ENCODE assay signal across 8 cellular contexts in the genomic region with DNA sequence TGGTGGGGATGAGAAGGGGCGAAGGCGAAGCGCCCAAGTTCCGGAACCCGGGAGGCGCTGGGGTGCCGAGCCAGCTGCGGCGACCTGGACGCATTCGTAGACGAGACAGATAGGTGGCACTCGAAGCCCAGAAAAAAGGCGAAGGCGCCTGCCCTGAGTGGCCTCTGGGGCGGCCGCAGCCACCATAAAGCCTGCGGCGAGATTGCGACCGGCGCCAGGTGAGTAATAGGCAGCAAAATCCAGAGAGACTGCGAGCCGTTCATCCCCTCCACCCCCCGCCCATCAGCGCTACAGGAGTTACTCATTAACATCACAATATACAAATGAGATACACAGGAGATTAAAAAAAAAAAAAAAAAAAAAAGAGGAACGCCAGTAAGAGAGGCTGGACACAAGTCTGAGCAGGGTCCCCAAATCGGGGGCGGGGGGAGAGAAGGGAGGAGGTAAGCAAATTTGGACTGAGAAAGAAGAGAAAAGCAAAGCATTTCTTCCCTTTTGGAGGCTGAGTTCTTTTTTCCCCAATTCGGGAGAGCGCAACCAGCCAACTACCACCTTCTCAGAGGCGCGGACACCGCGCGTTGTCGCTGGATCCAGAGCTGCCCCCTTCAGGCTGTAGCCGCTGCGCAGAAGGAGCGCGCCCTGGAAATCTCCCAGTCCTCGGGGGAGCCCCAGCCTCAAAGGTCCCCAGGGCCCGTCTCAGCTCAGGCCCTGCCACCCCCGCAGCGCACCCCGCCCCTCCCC. TPM values are rescaled to one million over a fixed set of nuclear protein-coding genes. Genes with fewer than 3 reads are reported as not detected.
DNase-seq lines count a peak whose midpoint lies in the region; ATAC-seq lines count a peak whose summit lies in the region.

No MANE protein-coding gene starts in this region.

- H3K27ac ChIP-seq in right cardiac atrium (ENCODE audit: low read length) (no peak overlapping the region), rectal smooth muscle tissue (ENCODE audit: low read depth, low read length) (no peak overlapping the region)

- intact Hi-C loops in activated CD4-positive, alpha-beta T cell treated with anti-CD3 and anti-CD28 coated beads, Interleukin-2, amount 10 ng/mL, durations not matched to agents 24 days and 14 days (cut with micrococcal nuclease) = loop anchor here (2.0 to 5.0 kb wide), 2 partner anchors 69 to 1202 kb away; no protein-coding TSS in a partner anchor
- intact Hi-C loops in right cardiac atrium (cut with DNase I) = loop anchor here in 2 of 4 donors (5.0 kb wide), 2 partner anchors 964 to 1084 kb away; no protein-coding TSS in a partner anchor

- H3K4me1 Mint-ChIP-seq in activated CD4-positive, alpha-beta T cell treated with anti-CD3 and anti-CD28 coated beads, Interleukin-2, amount 10 ng/mL, durations not matched to agents 24 days and 14 days = no peaks in the 10 kb centered on the region
- H3K4me1 Mint-ChIP-seq in stimulated activated effector memory CD8-positive, alpha-beta T cell treated with anti-CD3 and anti-CD28 coated beads, Interleukin-12 subunit alpha, Interleukin-12 subunit beta, amount 100 ng/mL, for 72 hours = no peaks in the 10 kb centered on the region

- H3K27me3 ChIP-seq in right cardiac atrium (ENCODE audit: control insufficient read depth, insufficient read depth) (no peaks in the 10 kb centered on the region), rectal smooth muscle tissue (ENCODE audit: control insufficient read depth, insufficient read depth, low read length) (peaks cover 20% of the 10 kb centered on the region)

- H3K9me3 ChIP-seq in right cardiac atrium (ENCODE audit: control insufficient read depth, low read length) = no peaks in the 10 kb centered on the region

- DNase-seq in activated CD4-positive, alpha-beta T cell treated with anti-CD3 and anti-CD28 coated beads, Interleukin-2, amount 10 ng/mL, durations not matched to agents 24 days and 14 days = peak; percentile 58
- DNase-seq in activated CD4-positive, alpha-beta T cell treated with anti-CD3 and anti-CD28 coated beads, Interleukin-2, amount 50 U/mL, for 1 hour = no peak
- peak; percentile 50 for DNase-seq in NCI-H1092 treated with DMSO at 0.1 percent for 48 hours (lab: John Stamatoyannopoulos, UW)
- peak; percentile 81 for DNase-seq in amniotic epithelial cell (ENCODE audit: low read depth)
- peak; percentile 81 to 87 (median 86) for DNase-seq in right cardiac atrium
- DNase-seq in stimulated activated effector memory CD8-positive, alpha-beta T cell treated with anti-CD3 and anti-CD28 coated beads, Interleukin-12 subunit alpha, Interleukin-12 subunit beta, amount 100 ng/mL, for 72 hours (ENCODE audit: low spot score in 2 of 2) = no peak

- H3K4me3 Mint-ChIP-seq in activated CD4-positive, alpha-beta T cell treated with anti-CD3 and anti-CD28 coated beads, Interleukin-2, amount 10 ng/mL, durations not matched to agents 24 days and 14 days = no peak overlapping the region
- H3K4me3 Mint-ChIP-seq in stimulated activated effector memory CD8-positive, alpha-beta T cell treated with anti-CD3 and anti-CD28 coated beads, Interleukin-12 subunit alpha, Interleukin-12 subunit beta, amount 100 ng/mL, for 72 hours = no peak overlapping the region

- no peaks in the 10 kb centered on the region for H3K9me3 Mint-ChIP-seq in activated CD4-positive, alpha-beta T cell treated with anti-CD3 and anti-CD28 coated beads, Interleukin-2, amount 10 ng/mL, durations not matched to agents 24 days and 14 days
- no peaks in the 10 kb centered on the region for H3K9me3 Mint-ChIP-seq in stimulated activated effector memory CD8-positive, alpha-beta T cell treated with anti-CD3 and anti-CD28 coated beads, Interleukin-12 subunit alpha, Interleukin-12 subunit beta, amount 100 ng/mL, for 72 hours

- WGBS in right cardiac atrium = 1% methylated on average over 46 of the region's 46 CpGs

- ATAC-seq in right cardiac atrium (peak; percentile 88 to 91), GM21723 (IDR thresholded peaks at IDR 0.05; ENCODE audit: unreplicated experiment) (no peak)
- ATAC-seq in stimulated activated effector memory CD8-positive, alpha-beta T cell treated with anti-CD3 and anti-CD28 coated beads, Interleukin-12 subunit alpha, Interleukin-12 subunit beta, amount 100 ng/mL, for 72 hours = no peak

- H3K4me3 ChIP-seq in right cardiac atrium (ENCODE audit: low read length) (peak overlapping the region; percentile 64), rectal smooth muscle tissue (ENCODE audit: low read length) (peak overlapping the region; percentile 69)

- H3K9ac ChIP-seq in rectal smooth muscle tissue (ENCODE audit: low read length) = no peak overlapping the region

- peaks cover 71% of the 10 kb centered on the region for H3K27me3 Mint-ChIP-seq in activated CD4-positive, alpha-beta T cell treated with anti-CD3 and anti-CD28 coated beads, Interleukin-2, amount 10 ng/mL, durations not matched to agents 24 days and 14 days

- peak overlapping the region; percentile 63 for H3K27ac Mint-ChIP-seq in activated CD4-positive, alpha-beta T cell treated with anti-CD3 and anti-CD28 coated beads, Interleukin-2, amount 10 ng/mL, durations not matched to agents 24 days and 14 days
- H3K27ac Mint-ChIP-seq in stimulated activated effector memory CD8-positive, alpha-beta T cell treated with anti-CD3 and anti-CD28 coated beads, Interleukin-12 subunit alpha, Interleukin-12 subunit beta, amount 100 ng/mL, for 72 hours = no peak overlapping the region

- peaks cover 3% of the 10 kb centered on the region for H3K4me1 ChIP-seq in right cardiac atrium (ENCODE audit: control insufficient read depth, insufficient read depth, low read length)
- H3K4me1 ChIP-seq in rectal smooth muscle tissue (ENCODE audit: control insufficient read depth, insufficient read depth, low read length) = no peaks in the 10 kb centered on the region

- H3K36me3 Mint-ChIP-seq in activated CD4-positive, alpha-beta T cell treated with anti-CD3 and anti-CD28 coated beads, Interleukin-2, amount 10 ng/mL, durations not matched to agents 24 days and 14 days (ENCODE audit: low read depth) = no peaks in the 10 kb centered on the region
- no peaks in the 10 kb centered on the region for H3K36me3 Mint-ChIP-seq in stimulated activated effector memory CD8-positive, alpha-beta T cell treated with anti-CD3 and anti-CD28 coated beads, Interleukin-12 subunit alpha, Interleukin-12 subunit beta, amount 100 ng/mL, for 72 hours

- H3K36me3 ChIP-seq in rectal smooth muscle tissue (ENCODE audit: control insufficient read depth, insufficient read depth, low read length) = no peaks in the 10 kb centered on the region

RNA-seq across cellular contexts. Expression of gene TBX3, which starts 15.7 kb away (rescaled TPM):
- total RNA-seq in activated CD4-positive, alpha-beta T cell treated with anti-CD3 and anti-CD28 coated beads, Interleukin-2, amount 10 ng/mL, durations not matched to agents 24 days and 14 days = not detected in 2 replicates
- total RNA-seq in right cardiac atrium = 10 to 100 TPM in 1 of 4 donors, 1 to 10 TPM in 3; 7.6 to 19.0 (median 9.0) TPM
- 13.9 TPM for polyA plus RNA-seq in right cardiac atrium

Comparison
In these comparisons a context has a peak if more than half of its experiments do, and no peak if none do; other contexts are left out.
1. DNase-seq: peak in activated CD4-positive, alpha-beta T cell treated with anti-CD3 and anti-CD28 coated beads, Interleukin-2, amount 10 ng/mL, durations not matched to agents 24 days and 14 days (single experiment), NCI-H1092 treated with DMSO at 0.1 percent for 48 hours (single experiment), amniotic epithelial cell (single experiment) and right cardiac atrium (3 of 3); none in activated CD4-positive, alpha-beta T cell treated with anti-CD3 and anti-CD28 coated beads, Interleukin-2, amount 50 U/mL, for 1 hour (single experiment) and stimulated activated effector memory CD8-positive, alpha-beta T cell treated with anti-CD3 and anti-CD28 coated beads, Interleukin-12 subunit alpha, Interleukin-12 subunit beta, amount 100 ng/mL, for 72 hours (0 of 2).
2. ATAC-seq: peak in right cardiac atrium (2 of 2); none in GM21723 (single experiment) and stimulated activated effector memory CD8-positive, alpha-beta T cell treated with anti-CD3 and anti-CD28 coated beads, Interleukin-12 subunit alpha, Interleukin-12 subunit beta, amount 100 ng/mL, for 72 hours (single experiment).